ENCODE assay signal across 1 cellular context in the genomic region with DNA sequence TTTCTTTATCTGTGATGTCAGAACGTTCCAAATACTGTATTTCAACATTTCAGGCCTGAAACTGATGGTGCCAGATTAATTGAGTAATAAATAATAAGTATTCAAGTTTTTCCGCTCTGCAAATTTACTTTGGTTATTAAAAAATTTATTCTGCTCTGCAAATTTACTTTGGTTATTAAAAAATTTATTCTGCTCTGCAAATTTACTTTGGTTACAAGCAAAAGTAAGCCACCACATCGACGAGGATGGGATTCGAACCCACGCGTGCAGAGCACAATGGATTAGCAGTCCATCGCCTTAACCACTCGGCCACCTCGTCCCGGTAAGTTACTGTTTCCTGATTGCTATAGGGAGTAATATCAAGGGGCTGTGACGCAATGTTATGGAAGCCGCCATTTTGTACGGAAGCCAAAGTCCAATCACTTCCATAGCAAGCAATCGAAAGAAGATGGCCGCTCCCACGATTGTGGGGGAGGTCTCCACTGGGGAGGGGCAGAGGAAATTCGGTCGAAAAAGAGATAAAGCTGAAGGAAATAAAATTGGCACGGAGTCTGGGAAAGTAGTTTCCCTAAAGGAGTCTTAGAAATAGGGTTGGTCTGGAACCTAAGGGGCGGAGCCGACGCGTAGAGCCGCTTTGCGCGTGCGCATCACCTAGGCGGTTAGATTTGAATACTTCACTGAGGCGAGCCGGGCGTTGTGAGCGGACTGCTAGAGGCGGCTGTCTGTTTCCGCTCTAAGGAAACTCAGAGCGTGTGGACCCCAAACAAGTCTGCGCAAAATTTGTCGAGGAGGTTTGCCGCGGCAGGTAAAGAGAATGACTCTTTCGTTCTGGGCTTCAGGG.
TF ChIP-seq lines count a peak whose summit lies in the region.

A gene with protein sequence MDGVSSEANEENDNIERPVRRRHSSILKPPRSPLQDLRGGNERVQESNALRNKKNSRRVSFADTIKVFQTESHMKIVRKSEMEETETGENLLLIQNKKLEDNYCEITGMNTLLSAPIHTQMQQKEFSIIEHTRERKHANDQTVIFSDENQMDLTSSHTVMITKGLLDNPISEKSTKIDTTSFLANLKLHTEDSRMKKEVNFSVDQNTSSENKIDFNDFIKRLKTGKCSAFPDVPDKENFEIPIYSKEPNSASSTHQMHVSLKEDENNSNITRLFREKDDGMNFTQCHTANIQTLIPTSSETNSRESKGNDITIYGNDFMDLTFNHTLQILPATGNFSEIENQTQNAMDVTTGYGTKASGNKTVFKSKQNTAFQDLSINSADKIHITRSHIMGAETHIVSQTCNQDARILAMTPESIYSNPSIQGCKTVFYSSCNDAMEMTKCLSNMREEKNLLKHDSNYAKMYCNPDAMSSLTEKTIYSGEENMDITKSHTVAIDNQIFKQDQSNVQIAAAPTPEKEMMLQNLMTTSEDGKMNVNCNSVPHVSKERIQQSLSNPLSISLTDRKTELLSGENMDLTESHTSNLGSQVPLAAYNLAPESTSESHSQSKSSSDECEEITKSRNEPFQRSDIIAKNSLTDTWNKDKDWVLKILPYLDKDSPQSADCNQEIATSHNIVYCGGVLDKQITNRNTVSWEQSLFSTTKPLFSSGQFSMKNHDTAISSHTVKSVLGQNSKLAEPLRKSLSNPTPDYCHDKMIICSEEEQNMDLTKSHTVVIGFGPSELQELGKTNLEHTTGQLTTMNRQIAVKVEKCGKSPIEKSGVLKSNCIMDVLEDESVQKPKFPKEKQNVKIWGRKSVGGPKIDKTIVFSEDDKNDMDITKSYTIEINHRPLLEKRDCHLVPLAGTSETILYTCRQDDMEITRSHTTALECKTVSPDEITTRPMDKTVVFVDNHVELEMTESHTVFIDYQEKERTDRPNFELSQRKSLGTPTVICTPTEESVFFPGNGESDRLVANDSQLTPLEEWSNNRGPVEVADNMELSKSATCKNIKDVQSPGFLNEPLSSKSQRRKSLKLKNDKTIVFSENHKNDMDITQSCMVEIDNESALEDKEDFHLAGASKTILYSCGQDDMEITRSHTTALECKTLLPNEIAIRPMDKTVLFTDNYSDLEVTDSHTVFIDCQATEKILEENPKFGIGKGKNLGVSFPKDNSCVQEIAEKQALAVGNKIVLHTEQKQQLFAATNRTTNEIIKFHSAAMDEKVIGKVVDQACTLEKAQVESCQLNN (N-terminal part only) (plus strand): TSS at position 662 of the 841 bp plus-strand sequence. CDS start 8,683 bp downstream, outside the sequence.

TF ChIP-seq in WTC11, 78 proteins besides CTCF, POLR2A, EP300 and RAD21 (continued from another document):
- TF ChIP-seq, protein P1, sequence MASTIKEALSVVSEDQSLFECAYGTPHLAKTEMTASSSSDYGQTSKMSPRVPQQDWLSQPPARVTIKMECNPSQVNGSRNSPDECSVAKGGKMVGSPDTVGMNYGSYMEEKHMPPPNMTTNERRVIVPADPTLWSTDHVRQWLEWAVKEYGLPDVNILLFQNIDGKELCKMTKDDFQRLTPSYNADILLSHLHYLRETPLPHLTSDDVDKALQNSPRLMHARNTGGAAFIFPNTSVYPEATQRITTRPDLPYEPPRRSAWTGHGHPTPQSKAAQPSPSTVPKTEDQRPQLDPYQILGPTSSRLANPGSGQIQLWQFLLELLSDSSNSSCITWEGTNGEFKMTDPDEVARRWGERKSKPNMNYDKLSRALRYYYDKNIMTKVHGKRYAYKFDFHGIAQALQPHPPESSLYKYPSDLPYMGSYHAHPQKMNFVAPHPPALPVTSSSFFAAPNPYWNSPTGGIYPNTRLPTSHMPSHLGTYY (CRISPR knock-in tag; IDR thresholded peaks at IDR 0.05) = no peak
- TF ChIP-seq, protein P2, sequence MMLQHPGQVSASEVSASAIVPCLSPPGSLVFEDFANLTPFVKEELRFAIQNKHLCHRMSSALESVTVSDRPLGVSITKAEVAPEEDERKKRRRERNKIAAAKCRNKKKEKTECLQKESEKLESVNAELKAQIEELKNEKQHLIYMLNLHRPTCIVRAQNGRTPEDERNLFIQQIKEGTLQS (CRISPR knock-in tag; conservative IDR thresholded peaks at IDR 0.05) = peak; percentile 99
- TF ChIP-seq TEAD1 (CRISPR knock-in tag; IDR thresholded peaks at IDR 0.05) = 0 out of 2 replicates have a peak, but pooled peaks have one; percentile 52
- TF ChIP-seq, protein P3, sequence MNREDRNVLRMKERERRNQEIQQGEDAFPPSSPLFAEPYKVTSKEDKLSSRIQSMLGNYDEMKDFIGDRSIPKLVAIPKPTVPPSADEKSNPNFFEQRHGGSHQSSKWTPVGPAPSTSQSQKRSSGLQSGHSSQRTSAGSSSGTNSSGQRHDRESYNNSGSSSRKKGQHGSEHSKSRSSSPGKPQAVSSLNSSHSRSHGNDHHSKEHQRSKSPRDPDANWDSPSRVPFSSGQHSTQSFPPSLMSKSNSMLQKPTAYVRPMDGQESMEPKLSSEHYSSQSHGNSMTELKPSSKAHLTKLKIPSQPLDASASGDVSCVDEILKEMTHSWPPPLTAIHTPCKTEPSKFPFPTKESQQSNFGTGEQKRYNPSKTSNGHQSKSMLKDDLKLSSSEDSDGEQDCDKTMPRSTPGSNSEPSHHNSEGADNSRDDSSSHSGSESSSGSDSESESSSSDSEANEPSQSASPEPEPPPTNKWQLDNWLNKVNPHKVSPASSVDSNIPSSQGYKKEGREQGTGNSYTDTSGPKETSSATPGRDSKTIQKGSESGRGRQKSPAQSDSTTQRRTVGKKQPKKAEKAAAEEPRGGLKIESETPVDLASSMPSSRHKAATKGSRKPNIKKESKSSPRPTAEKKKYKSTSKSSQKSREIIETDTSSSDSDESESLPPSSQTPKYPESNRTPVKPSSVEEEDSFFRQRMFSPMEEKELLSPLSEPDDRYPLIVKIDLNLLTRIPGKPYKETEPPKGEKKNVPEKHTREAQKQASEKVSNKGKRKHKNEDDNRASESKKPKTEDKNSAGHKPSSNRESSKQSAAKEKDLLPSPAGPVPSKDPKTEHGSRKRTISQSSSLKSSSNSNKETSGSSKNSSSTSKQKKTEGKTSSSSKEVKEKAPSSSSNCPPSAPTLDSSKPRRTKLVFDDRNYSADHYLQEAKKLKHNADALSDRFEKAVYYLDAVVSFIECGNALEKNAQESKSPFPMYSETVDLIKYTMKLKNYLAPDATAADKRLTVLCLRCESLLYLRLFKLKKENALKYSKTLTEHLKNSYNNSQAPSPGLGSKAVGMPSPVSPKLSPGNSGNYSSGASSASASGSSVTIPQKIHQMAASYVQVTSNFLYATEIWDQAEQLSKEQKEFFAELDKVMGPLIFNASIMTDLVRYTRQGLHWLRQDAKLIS (CRISPR knock-in tag; IDR thresholded peaks at IDR 0.05; ENCODE audit: borderline replicate concordance) = no peak
TF ChIP-seq in WTC11: peak in this region for 13.
